Comparison of ENCODE assay signal across 16 cellular contexts in genomic region chr20:47227576-47227975, GRCh38.
DNase-seq lines count a peak whose midpoint lies in the region; ATAC-seq and TF ChIP-seq lines count a peak whose summit lies in the region.
"Had no signal": no experiment of that assay in that cellular context is flagged by ENCODE, and none has a peak within 500 bp of the region (broad histone marks: within the 10 kb centered on the region; RNA-seq: fewer than 3 reads in every experiment).

No MANE protein-coding gene starts in this region.

- 0 out of 2 replicates have a peak overlapping the region, but pooled peaks have one; percentile 50 for H3K27ac ChIP-seq in GM23338 (ENCODE audit: low read depth)
- peak overlapping the region; percentile 11; the same call in 1 of the 2 replicates for H3K27ac ChIP-seq in RWPE1
- H3K27ac ChIP-seq: GM23248 had no signal

- H3K4me1 ChIP-seq in GM23338 (ENCODE audit: insufficient read depth): peaks cover 9% of the 10 kb centered on the region; the same call in 1 of the 2 replicates

- H3K4me3 Mint-ChIP-seq in GM23338: no peak overlapping the region
- H3K4me3 Mint-ChIP-seq in nephron progenitor cell: no peak overlapping the region
- H3K4me3 Mint-ChIP-seq: CD4-positive, alpha-beta memory T cell; H9 had no signal

- no peak overlapping the region for H3K4me2 ChIP-seq in GM23338

- peaks cover 66% of the 10 kb centered on the region for H3K36me3 ChIP-seq in GM23338 (ENCODE audit: insufficient read depth)

- CTCF ChIA-PET in RWPE1 (lab: Yijun Ruan, JAX): interaction anchor here (0.6 kb wide), 1 partner anchor 31 kb away, joined by 5 read pairs; no protein-coding TSS in a partner anchor

- no peak overlapping the region for H3K4me3 ChIP-seq in GM23338
- H3K4me3 ChIP-seq: GM23248 had no signal

- no peaks in the 10 kb centered on the region for H3K9me2 ChIP-seq in GM23338 (ENCODE audit: insufficient read depth)

- H4K20me1 ChIP-seq in GM23338 (replicated peaks; ENCODE audit: insufficient read depth): peaks cover 19% of the 10 kb centered on the region

- DNase-seq in GM23338 (ENCODE audit: low spot score) (no peak), RWPE1 (ENCODE audit: low spot score) (no peak), nephron progenitor cell (no peak), UCSD-AML1 (lab: John Stamatoyannopoulos, UW; ENCODE audit: unreplicated experiment) (no peak), NCI-H1417 treated with DMSO at 0.1 percent for 48 hours (lab: John Stamatoyannopoulos, UW) (no peak)
- DNase-seq: C1 segment of cervical spinal cord; Calu3; CD4-positive, alpha-beta memory T cell; COR-L47; DMS53; DMS79 treated with DMSO at 0.1 percent for 48 hours; GF-D8; GM23248; H9 had no signal

- peaks cover 12% of the 10 kb centered on the region for H3K27me3 Mint-ChIP-seq in GM23338 (ENCODE audit: insufficient read depth, low read depth, poor library complexity)
- H3K27me3 Mint-ChIP-seq in nephron progenitor cell (ENCODE audit: low read depth, poor library complexity): no peaks in the 10 kb centered on the region
- H3K27me3 Mint-ChIP-seq: CD4-positive, alpha-beta memory T cell had no signal

- no peak overlapping the region for H2AFZ ChIP-seq in GM23338
- H2AFZ ChIP-seq: GM23248 had no signal

- no peak for ATAC-seq in GM23338
- ATAC-seq in GM18907 (IDR thresholded peaks at IDR 0.05; ENCODE audit: unreplicated experiment): no peak
- ATAC-seq: HCT116 had no signal

- TF ChIP-seq CTCF in GM23338 (conservative IDR thresholded peaks at IDR 0.05; ENCODE audit: low read depth in 2 of 2): no peak
- no peak for TF ChIP-seq CTCF in RWPE1 (conservative IDR thresholded peaks at IDR 0.05; ENCODE audit: low read depth)
- TF ChIP-seq CTCF in nephron progenitor cell (IDR thresholded peaks at IDR 0.05): no peak

- H3K27ac Mint-ChIP-seq in GM23338: no peak overlapping the region
- peak overlapping the region; percentile 74 for H3K27ac Mint-ChIP-seq in nephron progenitor cell

- H3K9me3 Mint-ChIP-seq in GM23338 (no peaks in the 10 kb centered on the region), nephron progenitor cell (no peaks in the 10 kb centered on the region)
- H3K9me3 Mint-ChIP-seq: H9 had no signal

- H3F3A ChIP-seq in GM23338 (replicated peaks; ENCODE audit: low read depth): peaks cover 20% of the 10 kb centered on the region

- H3K79me2 ChIP-seq in GM23338 (replicated peaks; ENCODE audit: insufficient read depth): peaks cover 37% of the 10 kb centered on the region

- H3K4me1 Mint-ChIP-seq in GM23338 (peaks cover 16% of the 10 kb centered on the region), nephron progenitor cell (peaks cover 16% of the 10 kb centered on the region)

- no peaks in the 10 kb centered on the region for H3K27me3 ChIP-seq in GM23338 (ENCODE audit: insufficient read depth)

- POLR2A ChIA-PET in RWPE1 (lab: Yijun Ruan, JAX; ENCODE audit: low non-redundant PET): no interaction called here

- H3K36me3 Mint-ChIP-seq in GM23338 (ENCODE audit: low read depth): peaks cover 92% of the 10 kb centered on the region
- H3K36me3 Mint-ChIP-seq in nephron progenitor cell (ENCODE audit: low read depth): peaks cover 78% of the 10 kb centered on the region

TF ChIP-seq in GM23338, 12 proteins besides CTCF, POLR2A, EP300 and RAD21 (continues in another document):
- TF ChIP-seq EZH2 (IDR thresholded peaks at IDR 0.05; ENCODE audit: low read depth, unreplicated experiment): no peak
- TF ChIP-seq NANOG (IDR thresholded peaks at IDR 0.05; ENCODE audit: borderline replicate concordance): no peak
- no peak for TF ChIP-seq JUNB (IDR thresholded peaks at IDR 0.05; ENCODE audit: unreplicated experiment)
- TF ChIP-seq EZH2phosphoT487 (IDR thresholded peaks at IDR 0.05; ENCODE audit: unreplicated experiment): no peak
- TF ChIP-seq ZNF114 (CRISPR knock-in tag; IDR thresholded peaks at IDR 0.05): no peak
- TF ChIP-seq REST (IDR thresholded peaks at IDR 0.05; ENCODE audit: unreplicated experiment): no peak
- no peak for TF ChIP-seq POLR2AphosphoS5 (IDR thresholded peaks at IDR 0.05; ENCODE audit: low read depth)
- TF ChIP-seq ETS1 (IDR thresholded peaks at IDR 0.05): no peak
- no peak for TF ChIP-seq ZNF331 (CRISPR knock-in tag; IDR thresholded peaks at IDR 0.05; ENCODE audit: low read depth)
- no peak for TF ChIP-seq CREB1 (CRISPR knock-in tag; IDR thresholded peaks at IDR 0.05; ENCODE audit: low read depth)
- TF ChIP-seq STAT1 (IDR thresholded peaks at IDR 0.05; ENCODE audit: unreplicated experiment): no peak
